1 cellular context compared by ENCODE assay signal in genomic region chr5:75044406-75044805, GRCh38.
TF ChIP-seq lines count a peak whose summit lies in the region.

No MANE protein-coding gene starts in this region.

TF ChIP-seq in H1, 55 proteins besides CTCF, POLR2A, EP300 and RAD21:
- 0 out of 2 replicates have a peak, but pooled peaks have one; percentile 32 for TF ChIP-seq POLR2AphosphoS5 (IDR thresholded peaks at IDR 0.05; ENCODE audit: low read depth, low read length)
- no peak for TF ChIP-seq SIX5 (IDR thresholded peaks at IDR 0.05; ENCODE audit: low read depth, low read length)
